26 cellular contexts compared by ENCODE assay signal in the genomic region with DNA sequence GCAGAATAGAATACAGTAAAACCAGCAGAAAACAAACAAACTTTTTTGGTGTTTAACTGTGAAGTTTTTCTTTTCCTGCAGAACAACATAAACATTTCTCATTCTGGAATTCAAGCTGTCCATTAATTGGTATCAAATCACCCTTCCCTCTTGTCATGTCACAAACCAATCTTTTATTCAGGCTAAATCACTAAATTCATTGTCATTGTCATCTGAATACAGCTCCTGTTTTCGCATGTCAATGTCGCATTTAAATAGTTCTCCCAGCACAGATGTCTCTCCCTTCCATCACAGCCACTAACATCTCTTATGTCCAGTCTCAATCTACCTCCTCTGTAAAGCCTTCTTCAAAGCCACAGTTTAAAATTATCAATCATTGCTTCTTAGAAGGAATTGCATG.
"Had no signal": no experiment of that assay in that cellular context is flagged by ENCODE, and none has a peak within 500 bp of the region (broad histone marks: within the 10 kb centered on the region; RNA-seq: fewer than 3 reads in every experiment).

No MANE protein-coding gene starts in this region.

- H3K27me3 ChIP-seq: brain microvascular endothelial cell, esophagus squamous epithelium, suprapubic skin, tibial nerve had no signal

- H3K4me3 ChIP-seq: esophagus squamous epithelium, suprapubic skin, tibial nerve had no signal

- DNase-seq: activated CD4-positive, alpha-beta memory T cell treated with anti-CD3 and anti-CD28 coated beads for 36 hours; activated CD4-positive, alpha-beta T cell treated with anti-CD3 and anti-CD28 coated beads, Interleukin-2, amount 10 ng/mL, durations not matched to agents 24 days and 14 days; activated CD4-positive, CD25-positive, alpha-beta regulatory T cell treated with anti-CD3 and anti-CD28 coated beads, Interleukin-2, amount 50 U/mL, for 72 hours; activated CD8-positive, alpha-beta memory T cell treated with anti-CD3 and anti-CD28 coated beads, Interleukin-2, amount 50 U/mL, for 4 hours; activated gamma-delta T cell; activated naive CD4-positive, alpha-beta T cell treated with anti-CD3 and anti-CD28 coated beads, Interleukin-2, amount 10 ng/mL, durations not matched to agents 7 days and 5 days; activated naive CD8-positive, alpha-beta T cell treated with anti-CD3 and anti-CD28 coated beads, Interleukin-2, amount 10 ng/mL, durations not matched to agents 7 days and 5 days; activated T-cell treated with anti-CD3 and anti-CD28 coated beads, Interleukin-2, amount 50 U/mL, for 1 hour; brain microvascular endothelial cell; endodermal cell; esophagus squamous epithelium; foreskin melanocyte; glutamatergic neuron; left colon; natural killer cell; retina; small intestine; stimulated activated CD4-positive, alpha-beta T cell treated with anti-CD3 and anti-CD28 coated beads, Interleukin-4, amount 100 ng/mL, for 24 hours; SW 1271; T1000; WERI-Rb-1 had no signal

- ATAC-seq: left colon; natural killer cell; sciatic nerve; stimulated activated effector memory CD8-positive, alpha-beta T cell treated with anti-CD3 and anti-CD28 coated beads, Interleukin-12 subunit alpha, Interleukin-12 subunit beta, amount 100 ng/mL, for 72 hours had no signal

- H3K27ac ChIP-seq: brain microvascular endothelial cell, epithelial cell of prostate, esophagus squamous epithelium, suprapubic skin, WERI-Rb-1 had no signal
